Comparison of ENCODE assay signal across 8 cellular contexts in the genomic region with DNA sequence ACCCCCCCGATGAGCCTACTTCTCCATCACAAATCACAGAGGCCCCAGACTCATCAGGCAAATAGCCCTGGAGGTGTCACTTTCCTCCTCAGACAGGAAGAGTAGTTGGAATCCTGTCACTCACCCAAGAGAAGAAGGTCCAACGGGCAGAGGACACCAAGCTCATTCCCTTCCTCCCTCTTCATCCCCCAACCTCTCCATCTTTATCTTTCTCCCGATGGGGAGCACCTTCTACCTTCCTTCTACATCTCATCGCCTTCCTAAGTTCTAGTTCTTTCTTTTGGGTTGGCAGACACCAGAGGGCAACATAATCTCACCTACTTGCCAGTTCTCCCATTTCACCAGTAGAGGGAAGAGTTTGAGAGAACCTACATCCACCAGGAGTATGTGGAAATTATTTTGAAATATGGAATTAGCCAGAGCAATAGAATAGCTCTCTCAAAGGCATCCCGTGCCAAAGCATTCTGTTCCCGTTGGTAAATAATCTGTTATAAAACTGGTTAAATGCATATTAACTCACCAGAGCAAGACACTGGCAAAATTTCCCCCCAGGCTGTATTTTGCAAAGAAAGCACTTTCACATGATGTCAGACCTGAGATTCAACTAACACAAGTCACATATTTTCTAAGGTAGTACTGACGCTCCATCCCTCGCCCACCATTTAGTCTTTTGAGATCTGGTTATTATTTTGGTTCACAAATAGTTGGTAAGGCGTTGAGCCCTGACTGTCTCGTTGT. TPM values are rescaled to one million over a fixed set of nuclear protein-coding genes. Genes with fewer than 3 reads are reported as not detected.
A peak's percentile ranks its signal among the peaks of the same experiment; 100 is the strongest.
DNase-seq lines count a peak whose midpoint lies in the region; ATAC-seq and TF ChIP-seq lines count a peak whose summit lies in the region.

No MANE protein-coding gene starts in this region.

- H3K27ac Mint-ChIP-seq in activated CD4-positive, alpha-beta T cell treated with anti-CD3 and anti-CD28 coated beads, Interleukin-2, amount 10 ng/mL, durations not matched to agents 7 days and 5 days, result no peak overlapping the region
- H3K27ac Mint-ChIP-seq in endodermal cell, result no peak overlapping the region

- ATAC-seq in GM21576 (IDR thresholded peaks at IDR 0.05; ENCODE audit: unreplicated experiment) (peak; percentile 82), RWPE2 (ENCODE audit: low read depth) (peak; percentile 88)

- H3K9me3 ChIP-seq in RWPE2 (ENCODE audit: severe bottlenecking) (no peaks in the 10 kb centered on the region), endodermal cell (ENCODE audit: control insufficient read depth, low read length) (no peaks in the 10 kb centered on the region)

- peaks cover 4% of the 10 kb centered on the region for H3K36me3 Mint-ChIP-seq in activated CD4-positive, alpha-beta T cell treated with anti-CD3 and anti-CD28 coated beads, Interleukin-2, amount 10 ng/mL, durations not matched to agents 7 days and 5 days (ENCODE audit: low read depth)
- H3K36me3 Mint-ChIP-seq in endodermal cell (ENCODE audit: low read depth), result no peaks in the 10 kb centered on the region

- H3K36me3 ChIP-seq in RWPE2 (ENCODE audit: low read depth) (no peaks in the 10 kb centered on the region), endodermal cell (ENCODE audit: control insufficient read depth, insufficient read depth, low read length) (no peaks in the 10 kb centered on the region)

- H3K4me3 Mint-ChIP-seq in activated CD4-positive, alpha-beta T cell treated with anti-CD3 and anti-CD28 coated beads, Interleukin-2, amount 10 ng/mL, durations not matched to agents 7 days and 5 days, result no peak overlapping the region
- H3K4me3 Mint-ChIP-seq in endodermal cell, result no peak overlapping the region

- CTCF ChIA-PET in activated CD4-positive, alpha-beta T cell treated with anti-CD3 and anti-CD28 coated beads, Interleukin-2, amount 10 ng/mL, durations not matched to agents 7 days and 5 days (lab: Charles Lee), result interaction anchor here (0.7 to 2.3 kb wide), 7 partner anchors 9 to 598 kb away, joined by 3 to 10 read pairs (median 3); no protein-coding TSS in a partner anchor

- TF ChIP-seq CTCF in LNCaP clone FGC (IDR thresholded peaks at IDR 0.05; ENCODE audit: control insufficient read depth, extremely low read depth, insufficient read depth) (peak; percentile 95), RWPE2 (IDR thresholded peaks at IDR 0.05; ENCODE audit: poor library complexity, severe bottlenecking) (peak; percentile 93), endodermal cell (conservative IDR thresholded peaks at IDR 0.05) (peak; percentile 97)

- POLR2A ChIA-PET in activated CD4-positive, alpha-beta T cell treated with anti-CD3 and anti-CD28 coated beads, Interleukin-2, amount 10 ng/mL, durations not matched to agents 7 days and 5 days (lab: Charles Lee), result no interaction called here

- no peak overlapping the region for H3K27ac ChIP-seq in RWPE2 (ENCODE audit: poor library complexity, severe bottlenecking)
- no peak overlapping the region for H3K27ac ChIP-seq in endodermal cell (ENCODE audit: low read depth, low read length)

- no peaks in the 10 kb centered on the region for H3K27me3 ChIP-seq in RWPE2 (ENCODE audit: insufficient read depth, poor library complexity, severe bottlenecking)
- H3K27me3 ChIP-seq in endodermal cell (ENCODE audit: control insufficient read depth, insufficient read depth, low read length, poor library complexity, severe bottlenecking), result no peaks in the 10 kb centered on the region

- H3K4me3 ChIP-seq in LNCaP clone FGC (ENCODE audit: low read depth, low read length) (no peak overlapping the region), RWPE2 (ENCODE audit: severe bottlenecking) (no peak overlapping the region), endodermal cell (ENCODE audit: low read length) (no peak overlapping the region)

- no peak overlapping the region for H3K9ac ChIP-seq in endodermal cell (ENCODE audit: extremely low read depth, low read length, poor library complexity, severe bottlenecking)

- peak; percentile 33 for DNase-seq in activated CD4-positive, alpha-beta T cell treated with anti-CD3 and anti-CD28 coated beads, Interleukin-2, amount 10 ng/mL, durations not matched to agents 7 days and 5 days
- no peak for DNase-seq in activated CD4-positive, alpha-beta T cell treated with anti-CD3 and anti-CD28 coated beads for 48 hours
- DNase-seq in LNCaP clone FGC (ENCODE audit: low read depth), result peak; percentile 56
- DNase-seq in RWPE2 (ENCODE audit: low spot score), result no peak
- peak; percentile 67 for DNase-seq in endodermal cell
- DNase-seq in mucosa of gallbladder (ENCODE audit: low spot score), result peak; percentile 33
- no peak for DNase-seq in T-helper 9 cell

- H3K4me1 Mint-ChIP-seq in activated CD4-positive, alpha-beta T cell treated with anti-CD3 and anti-CD28 coated beads, Interleukin-2, amount 10 ng/mL, durations not matched to agents 7 days and 5 days, result peaks cover 33% of the 10 kb centered on the region
- peaks cover 14% of the 10 kb centered on the region for H3K4me1 Mint-ChIP-seq in endodermal cell

- H3K4me1 ChIP-seq in RWPE2 (ENCODE audit: insufficient read depth, poor library complexity, severe bottlenecking) (no peaks in the 10 kb centered on the region), endodermal cell (ENCODE audit: control insufficient read depth, insufficient read depth, low read length) (no peaks in the 10 kb centered on the region)

- H3K9me3 Mint-ChIP-seq in activated CD4-positive, alpha-beta T cell treated with anti-CD3 and anti-CD28 coated beads, Interleukin-2, amount 10 ng/mL, durations not matched to agents 7 days and 5 days, result no peaks in the 10 kb centered on the region
- peaks cover 2% of the 10 kb centered on the region for H3K9me3 Mint-ChIP-seq in endodermal cell

- peaks cover 12% of the 10 kb centered on the region for H3K27me3 Mint-ChIP-seq in activated CD4-positive, alpha-beta T cell treated with anti-CD3 and anti-CD28 coated beads, Interleukin-2, amount 10 ng/mL, durations not matched to agents 7 days and 5 days
- peaks cover 5% of the 10 kb centered on the region for H3K27me3 Mint-ChIP-seq in endodermal cell (ENCODE audit: insufficient read depth)

- WGBS in endodermal cell (ENCODE audit: insufficient coverage in 1 of 2, insufficient read length in 1 of 2), 2 experiments, result 40 to 61% methylated on average over 1 to 10 of the region's 10 CpGs

RNA-seq across cellular contexts. Expression of gene ZIC5, which starts 55.0 kb away (rescaled TPM):
- not detected for total RNA-seq in activated CD4-positive, alpha-beta T cell treated with anti-CD3 and anti-CD28 coated beads, Interleukin-2, amount 10 ng/mL, durations not matched to agents 7 days and 5 days
- 10 to 100 TPM; 11.0 to 13.7 TPM for total RNA-seq in endodermal cell
- polyA plus RNA-seq in endodermal cell (2013, experiment 1 of 2), result 40.1 TPM
- polyA plus RNA-seq in endodermal cell (2013, experiment 2 of 2), result 36.9 TPM
- 0.03 TPM for total RNA-seq in mucosa of gallbladder

Comparison
In these comparisons a context has a peak if more than half of its experiments do, and no peak if none do; other contexts are left out.
1. DNase-seq: peak in activated CD4-positive, alpha-beta T cell treated with anti-CD3 and anti-CD28 coated beads, Interleukin-2, amount 10 ng/mL, durations not matched to agents 7 days and 5 days (single experiment), LNCaP clone FGC (single experiment), endodermal cell (single experiment) and mucosa of gallbladder (single experiment); none in activated CD4-positive, alpha-beta T cell treated with anti-CD3 and anti-CD28 coated beads for 48 hours (single experiment), RWPE2 (single experiment) and T-helper 9 cell (single experiment).
2. RNA of gene ZIC5, which starts 55.0 kb away (total RNA-seq): 11.0 to 13.7 TPM in endodermal cell; 0.03 TPM in mucosa of gallbladder (single experiment) and not detected in activated CD4-positive, alpha-beta T cell treated with anti-CD3 and anti-CD28 coated beads, Interleukin-2, amount 10 ng/mL, durations not matched to agents 7 days and 5 days; every median in the first group is over 10 times any median in the second.
3. Peak in every context shown above with its lines, with median percentiles within 50 percentile points of each other: CTCF ChIP-seq.